Comparison of ENCODE assay signal across 8 cellular contexts in the genomic region with DNA sequence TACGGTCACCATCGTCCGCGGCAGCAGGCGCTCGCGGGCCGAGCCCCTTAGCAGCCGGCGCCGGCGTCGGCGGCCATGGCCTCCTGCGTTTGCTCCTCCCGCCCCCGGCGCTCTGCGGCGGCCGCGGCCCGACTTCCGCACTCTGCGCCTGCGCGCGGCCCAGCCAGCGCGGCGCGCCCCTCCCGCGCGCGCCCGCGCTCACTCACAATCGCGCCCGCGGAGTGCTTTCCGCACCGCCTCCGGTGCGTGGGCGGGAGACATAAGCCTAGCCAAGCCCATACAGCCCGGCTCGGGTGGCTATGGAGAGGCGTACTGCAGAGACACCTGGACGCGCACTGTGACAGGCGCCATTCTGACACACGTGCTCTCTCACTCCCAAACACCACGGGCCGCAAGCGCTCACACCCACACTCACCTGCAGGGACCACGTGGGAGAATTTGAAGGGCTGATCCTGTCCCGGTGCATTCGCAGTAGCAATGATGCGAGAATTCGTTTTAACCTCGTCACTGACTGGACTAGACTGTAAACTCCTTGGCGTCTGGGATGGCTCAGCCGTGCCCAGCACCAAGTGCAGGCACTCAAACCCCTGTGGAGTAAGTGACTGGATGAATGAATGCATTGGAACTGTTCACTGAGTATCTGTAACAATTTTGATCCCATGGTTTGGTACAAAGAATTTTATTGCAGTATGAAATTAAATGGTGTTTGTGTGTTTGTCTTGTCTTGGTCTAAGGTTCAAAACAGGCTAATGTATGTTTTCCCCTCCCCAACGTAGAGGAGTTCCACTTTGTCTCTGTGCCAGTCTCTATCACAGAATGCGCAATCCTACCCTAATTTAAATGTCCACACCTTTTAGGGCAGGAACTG. TPM values are rescaled to one million over a fixed set of nuclear protein-coding genes. Genes with fewer than 3 reads are reported as not detected.
A peak's percentile ranks its signal among the peaks of the same experiment; 100 is the strongest.
DNase-seq lines count a peak whose midpoint lies in the region; ATAC-seq and TF ChIP-seq lines count a peak whose summit lies in the region.

A gene with protein sequence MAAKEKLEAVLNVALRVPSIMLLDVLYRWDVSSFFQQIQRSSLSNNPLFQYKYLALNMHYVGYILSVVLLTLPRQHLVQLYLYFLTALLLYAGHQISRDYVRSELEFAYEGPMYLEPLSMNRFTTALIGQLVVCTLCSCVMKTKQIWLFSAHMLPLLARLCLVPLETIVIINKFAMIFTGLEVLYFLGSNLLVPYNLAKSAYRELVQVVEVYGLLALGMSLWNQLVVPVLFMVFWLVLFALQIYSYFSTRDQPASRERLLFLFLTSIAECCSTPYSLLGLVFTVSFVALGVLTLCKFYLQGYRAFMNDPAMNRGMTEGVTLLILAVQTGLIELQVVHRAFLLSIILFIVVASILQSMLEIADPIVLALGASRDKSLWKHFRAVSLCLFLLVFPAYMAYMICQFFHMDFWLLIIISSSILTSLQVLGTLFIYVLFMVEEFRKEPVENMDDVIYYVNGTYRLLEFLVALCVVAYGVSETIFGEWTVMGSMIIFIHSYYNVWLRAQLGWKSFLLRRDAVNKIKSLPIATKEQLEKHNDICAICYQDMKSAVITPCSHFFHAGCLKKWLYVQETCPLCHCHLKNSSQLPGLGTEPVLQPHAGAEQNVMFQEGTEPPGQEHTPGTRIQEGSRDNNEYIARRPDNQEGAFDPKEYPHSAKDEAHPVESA (minus strand): TSS at position 116 of the 868 bp plus-strand sequence. CDS start 5,936 bp downstream, outside the sequence.

- intact Hi-C loops in heart left ventricle (cut with DNase I): loop anchor here in 9 of 10 donors (2.0 to 10.0 kb wide), 8 partner anchors 29 to 55 kb away; a partner anchor contains a TSS
- intact Hi-C loops in posterior vena cava (cut with DNase I): loop anchor here in 1 of 2 donors (10.0 kb wide), 1 partner anchor 55 kb away; no protein-coding TSS in a partner anchor
- intact Hi-C loops in upper lobe of right lung (cut with DNase I): no loop called here

- TF ChIP-seq CTCF in heart left ventricle (IDR thresholded peaks at IDR 0.05) (no peak), upper lobe of right lung (IDR thresholded peaks at IDR 0.05) (no peak)

- H3K4me1 ChIP-seq in heart left ventricle: peaks cover 3 to 50% (median 24%) of the 10 kb centered on the region in 12 donors
- H3K4me1 ChIP-seq in upper lobe of right lung: peaks cover 16% of the 10 kb centered on the region

- H3K36me3 Mint-ChIP-seq in activated naive CD8-positive, alpha-beta T cell treated with anti-CD3 and anti-CD28 coated beads, Interleukin-2, amount 50 U/mL, for 24 hours (ENCODE audit: low read depth): peaks cover 21% of the 10 kb centered on the region

- H3K4me3 Mint-ChIP-seq in activated naive CD8-positive, alpha-beta T cell treated with anti-CD3 and anti-CD28 coated beads, Interleukin-2, amount 50 U/mL, for 24 hours: peak within 1 kb of the TSS; percentile 97

- peak within 1 kb of the TSS; percentile 97 for H3K27ac Mint-ChIP-seq in activated naive CD8-positive, alpha-beta T cell treated with anti-CD3 and anti-CD28 coated beads, Interleukin-2, amount 50 U/mL, for 24 hours

- no peaks in the 10 kb centered on the region for H3K9me3 Mint-ChIP-seq in activated naive CD8-positive, alpha-beta T cell treated with anti-CD3 and anti-CD28 coated beads, Interleukin-2, amount 50 U/mL, for 24 hours

- H3K27me3 Mint-ChIP-seq in activated naive CD8-positive, alpha-beta T cell treated with anti-CD3 and anti-CD28 coated beads, Interleukin-2, amount 50 U/mL, for 24 hours: no peaks in the 10 kb centered on the region

- no peaks in the 10 kb centered on the region for H3K27me3 ChIP-seq in heart left ventricle
- H3K27me3 ChIP-seq in upper lobe of right lung: no peaks in the 10 kb centered on the region

- H3K4me3 ChIP-seq in heart left ventricle (peak within 1 kb of the TSS; percentile 62 to 99 (median 90)), upper lobe of right lung (peak within 1 kb of the TSS; percentile 82)

- peak; percentile 14 for TF ChIP-seq POLR2A in GM10847 (IDR thresholded peaks at IDR 0.05; ENCODE audit: extremely low read depth, insufficient read length)
- TF ChIP-seq POLR2A in heart left ventricle (IDR thresholded peaks at IDR 0.05): no peak

- peak; percentile 54 for DNase-seq in NCI-H1048 (lab: John Stamatoyannopoulos, UW)
- DNase-seq in SW480 (ENCODE audit: low spot score): peak; percentile 98
- DNase-seq in activated naive CD8-positive, alpha-beta T cell treated with anti-CD3 and anti-CD28 coated beads, Interleukin-2, amount 50 U/mL, for 24 hours: peak; percentile 91
- DNase-seq in heart left ventricle: peak; percentile 87 to 93 (median 92)
- peak; percentile 95 for DNase-seq in posterior vena cava (ENCODE audit: low spot score)
- peak; percentile 96 for DNase-seq in upper lobe of right lung

- peak; percentile 82 for ATAC-seq in HG02588 (IDR thresholded peaks at IDR 0.05; ENCODE audit: unreplicated experiment)
- peak; percentile 75 for ATAC-seq in activated naive CD8-positive, alpha-beta T cell treated with anti-CD3 and anti-CD28 coated beads, Interleukin-2, amount 50 U/mL, for 24 hours
- ATAC-seq in heart left ventricle: peak; percentile 59 to 86 (median 82)
- peak; percentile 90 for ATAC-seq in upper lobe of right lung

- H3K27ac ChIP-seq in heart left ventricle: peak within 1 kb of the TSS; percentile 82 to 99 (median 94)
- peak within 1 kb of the TSS; percentile 91 for H3K27ac ChIP-seq in upper lobe of right lung

- H3K4me1 Mint-ChIP-seq in activated naive CD8-positive, alpha-beta T cell treated with anti-CD3 and anti-CD28 coated beads, Interleukin-2, amount 50 U/mL, for 24 hours: peaks cover 58% of the 10 kb centered on the region

- no peaks in the 10 kb centered on the region for H3K36me3 ChIP-seq in heart left ventricle
- H3K36me3 ChIP-seq in upper lobe of right lung: no peaks in the 10 kb centered on the region

- H3K9me3 ChIP-seq in heart left ventricle (no peaks in the 10 kb centered on the region), upper lobe of right lung (no peaks in the 10 kb centered on the region)

- 4 to 19% (median 5%) methylated on average over 13 to 67 of the region's 67 CpGs for WGBS in heart left ventricle, 4 donors

RNA-seq across cellular contexts. Expression of the gene that starts here (rescaled TPM):
- 10 to 100 TPM; 15.5 to 47.0 (median 25.2) TPM for total RNA-seq in heart left ventricle
- 10 to 100 TPM in 1 of 2 donors, 1 to 10 TPM in 1; 6.2 to 69.0 TPM for polyA plus RNA-seq in heart left ventricle
- total RNA-seq in posterior vena cava: 10 to 100 TPM; 49.2 to 52.1 TPM
- 220 TPM for total RNA-seq in upper lobe of right lung

Comparison
In these comparisons a context has a peak if more than half of its experiments do, and no peak if none do; other contexts are left out.
1. Peak in every context shown above with its lines: DNase-seq, ATAC-seq, H3K4me3 ChIP-seq and H3K27ac ChIP-seq.